Comparison of ENCODE assay signal across 8 cellular contexts in the genomic region with DNA sequence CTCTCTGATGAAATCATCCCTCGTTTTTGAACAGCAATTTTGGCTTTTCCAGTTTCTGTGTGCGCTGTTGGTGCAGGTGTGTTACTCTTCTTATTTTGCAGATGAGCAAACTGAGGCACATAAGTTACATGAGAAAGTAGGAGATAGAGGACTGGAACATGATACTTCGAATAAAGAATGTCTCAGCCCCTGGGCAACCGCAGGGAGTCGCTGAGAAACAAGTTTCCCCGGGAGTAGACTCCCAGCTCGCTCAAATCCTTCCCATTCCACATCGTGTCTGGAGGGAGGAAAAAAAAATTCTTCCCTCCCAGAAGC. TPM values are rescaled to one million over a fixed set of nuclear protein-coding genes. Genes with fewer than 3 reads are reported as not detected.
DNase-seq lines count a peak whose midpoint lies in the region; ATAC-seq and TF ChIP-seq lines count a peak whose summit lies in the region.

No MANE protein-coding gene starts in this region.

- peaks cover 17 to 38% of the 10 kb centered on the region in 2 donors for H3K4me1 ChIP-seq in adrenal gland (replicated peaks in 1 of 2)
- peaks cover 8% of the 10 kb centered on the region for H3K4me1 ChIP-seq in mesendoderm (ENCODE audit: control insufficient read depth, low read depth, low read length)

- no peak overlapping the region for H3K18ac ChIP-seq in mesendoderm (ENCODE audit: low read length)

- intact Hi-C loops in adrenal gland (cut with DNase I): loop anchor here (5.0 kb wide), 2 partner anchors 42 to 52 kb away; no protein-coding TSS in a partner anchor
- intact Hi-C loops in lower leg skin (cut with DNase I; ENCODE audit: low total_unique reads): no loop called here

- H3K27ac ChIP-seq in adrenal gland (peak overlapping the region in 4 of 5 donors; percentile 67 to 98 (median 87)), mesendoderm (ENCODE audit: low read depth, low read length) (peak overlapping the region; percentile 46)

- peak overlapping the region; percentile 62 for H3K9ac ChIP-seq in mesendoderm (ENCODE audit: low read length)

- no peak overlapping the region for H3K4ac ChIP-seq in mesendoderm (ENCODE audit: low read depth, low read length)

- H4K5ac ChIP-seq in mesendoderm (ENCODE audit: low read length): no peak overlapping the region

- H3K23ac ChIP-seq in mesendoderm (ENCODE audit: low read length): peak overlapping the region; percentile 66

- no peaks in the 10 kb centered on the region for H3K79me1 ChIP-seq in mesendoderm (ENCODE audit: low read length)

- H3K4me2 ChIP-seq in mesendoderm (ENCODE audit: low read length): peak overlapping the region; percentile 81

- TF ChIP-seq POLR2A in adrenal gland (IDR thresholded peaks at IDR 0.05) (no peak), lower leg skin (IDR thresholded peaks at IDR 0.05) (no peak)

- peak overlapping the region; percentile 74 for H3K56ac ChIP-seq in mesendoderm (ENCODE audit: low read length)

- no peak overlapping the region for H2BK5ac ChIP-seq in mesendoderm (ENCODE audit: low read length)

- 3 to 5% (median 4%) methylated on average over 8 of the region's 8 CpGs for WGBS in adrenal gland, 4 donors
- no CpG with 5 or more reads among the region's 8 CpGs for WGBS in mesendoderm (ENCODE audit: extremely low coverage, insufficient coverage, low lambda C conversion rate)
- WGBS in lower leg skin, 2 donors: 2 to 3% methylated on average over 8 of the region's 8 CpGs

- no peaks in the 10 kb centered on the region for H3K79me2 ChIP-seq in mesendoderm (ENCODE audit: control insufficient read depth, insufficient read depth, low read length)

- H3K36me3 ChIP-seq in adrenal gland (replicated peaks in 1 of 2) (peaks cover 0 to 14% of the 10 kb centered on the region in 2 donors), mesendoderm (ENCODE audit: control insufficient read depth, insufficient read depth, low read length) (no peaks in the 10 kb centered on the region)

- no peak overlapping the region for H2AK5ac ChIP-seq in mesendoderm (ENCODE audit: low read length)

- H2BK120ac ChIP-seq in mesendoderm (ENCODE audit: low read depth, low read length): no peak overlapping the region

- H3K27me3 ChIP-seq in adrenal gland (no peaks in the 10 kb centered on the region), mesendoderm (ENCODE audit: insufficient read depth, low read length, poor library complexity) (no peaks in the 10 kb centered on the region)

- no peaks in the 10 kb centered on the region for H3K9me3 ChIP-seq in adrenal gland (replicated peaks in 1 of 3)

- peak; percentile 1 for ATAC-seq in GM18868 (IDR thresholded peaks at IDR 0.05; ENCODE audit: unreplicated experiment)
- peak; percentile 10 for ATAC-seq in HG03025 (IDR thresholded peaks at IDR 0.05; ENCODE audit: low FRiP score, unreplicated experiment)

- TF ChIP-seq CTCF in adrenal gland (IDR thresholded peaks at IDR 0.05) (no peak), lower leg skin (IDR thresholded peaks at IDR 0.05) (no peak)

- DNase-seq in adrenal gland (no peak), mesendoderm (no peak), GDM1 (lab: John Stamatoyannopoulos, UW) (no peak), NCI-H2227 (lab: John Stamatoyannopoulos, UW; ENCODE audit: unreplicated experiment) (no peak), NCI-H345 treated with DMSO at 0.1 percent for 48 hours (lab: John Stamatoyannopoulos, UW; ENCODE audit: unreplicated experiment) (no peak), lower leg skin (ENCODE audit: low spot score in 2 of 2) (no peak)

- H3K4me3 ChIP-seq in adrenal gland: peak overlapping the region in 2 of 4 donors; percentile 14 to 67
- peak overlapping the region; percentile 23 for H3K4me3 ChIP-seq in mesendoderm (ENCODE audit: low read length)
- no peak overlapping the region for H3K4me3 ChIP-seq in lower leg skin (ENCODE audit: low read depth, poor library complexity, severe bottlenecking)

- H4K8ac ChIP-seq in mesendoderm (ENCODE audit: low read depth, low read length): no peak overlapping the region

- no peak overlapping the region for H2BK15ac ChIP-seq in mesendoderm (replicated peaks; ENCODE audit: low read depth)

RNA-seq across cellular contexts. Expression of a gene that starts 18.0 kb away (rescaled TPM):
- total RNA-seq in adrenal gland (10 to 100 TPM; 27.8 to 69.8 (median 45.1) TPM), lower leg skin (100 to 1,000 TPM in 2 of 4 donors, 10 to 100 TPM in 2; 83.9 to 112 (median 99.3) TPM)
- polyA plus RNA-seq in adrenal gland: 10 to 100 TPM; 22.6 to 33.8 (median 29.4) TPM
- polyA plus RNA-seq in mesendoderm (2013, experiment 1 of 2): 4.7 TPM
- 4.4 TPM for polyA plus RNA-seq in mesendoderm (2013, experiment 2 of 2)
